In the genomic region with DNA sequence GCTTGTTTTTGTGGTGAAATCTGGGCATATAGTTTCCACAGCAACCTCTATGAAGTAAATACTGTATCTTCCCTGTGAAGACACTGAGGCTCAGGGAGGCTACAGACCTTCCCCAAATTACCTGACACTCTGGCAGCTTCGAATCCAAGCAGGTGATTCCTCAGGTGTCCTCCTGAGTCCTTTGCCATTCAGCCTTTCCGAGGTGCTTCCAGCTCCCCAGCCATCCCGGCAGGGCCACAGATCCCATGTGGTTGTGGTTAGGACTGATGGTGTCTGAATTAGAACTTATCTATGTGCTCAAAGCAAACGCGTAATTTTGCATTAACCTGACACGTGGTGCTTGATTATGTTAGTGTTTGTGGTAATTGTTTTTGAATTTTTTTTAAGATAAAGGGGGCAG, we compare ENCODE assay signal across 30 cellular contexts.
"Had no signal": no experiment of that assay in that cellular context is flagged by ENCODE, and none has a peak within 500 bp of the region (broad histone marks: within the 10 kb centered on the region; RNA-seq: fewer than 3 reads in every experiment).

No MANE protein-coding gene starts in this region.

- H3K27ac Mint-ChIP-seq: activated CD4-positive, alpha-beta memory T cell treated with anti-CD3 and anti-CD28 coated beads, Interleukin-2, amount 10 ng/mL, durations not matched to agents 7 days and 5 days; activated naive CD4-positive, alpha-beta T cell treated with anti-CD3 and anti-CD28 coated beads, Interleukin-2, amount 50 U/mL, for 24 hours; activated T-cell treated with anti-CD3 and anti-CD28 coated beads, Interleukin-2, amount 50 U/mL, for 72 hours; activated T-helper 17 cell treated with anti-CD3 and anti-CD28 coated beads, Interleukin-2, amount 50 U/mL, for 72 hours had no signal

- H3K27ac ChIP-seq: brain microvascular endothelial cell, KMS-11, Peyer's patch, SJSA1, WERI-Rb-1 had no signal

- H3K4me1 Mint-ChIP-seq: activated CD4-positive, alpha-beta memory T cell treated with anti-CD3 and anti-CD28 coated beads, Interleukin-2, amount 10 ng/mL, durations not matched to agents 7 days and 5 days; activated naive CD4-positive, alpha-beta T cell treated with anti-CD3 and anti-CD28 coated beads, Interleukin-2, amount 50 U/mL, for 24 hours; activated T-helper 17 cell treated with anti-CD3 and anti-CD28 coated beads, Interleukin-2, amount 50 U/mL, for 72 hours; central memory CD8-positive, alpha-beta T cell had no signal

- H3K4me3 ChIP-seq: Peyer's patch, SJSA1 had no signal

- H3K36me3 ChIP-seq: brain microvascular endothelial cell, Peyer's patch, SJSA1, WERI-Rb-1 had no signal

- ATAC-seq: activated T-cell treated with anti-CD3 and anti-CD28 coated beads, Interleukin-2, amount 50 U/mL, for 72 hours; activated T-helper 17 cell treated with anti-CD3 and anti-CD28 coated beads, Interleukin-2, amount 50 U/mL, for 72 hours; PC-3 had no signal

- H3K9ac ChIP-seq: KMS-11 had no signal

- DNase-seq: activated CD4-positive, alpha-beta memory T cell treated with anti-CD3 and anti-CD28 coated beads, Interleukin-2, amount 10 ng/mL, durations not matched to agents 7 days and 5 days; activated CD4-positive, alpha-beta T cell treated with anti-CD3 and anti-CD28 coated beads for 1 hour; activated CD4-positive, alpha-beta T cell treated with anti-CD3 and anti-CD28 coated beads for 48 hours; activated CD4-positive, CD25-positive, alpha-beta regulatory T cell; activated T-cell treated with anti-CD3 and anti-CD28 coated beads, Interleukin-2, amount 50 U/mL, for 1 hour; activated T-cell treated with anti-CD3 and anti-CD28 coated beads, Interleukin-2, amount 50 U/mL, for 72 hours; anterior cingulate cortex; brain microvascular endothelial cell; MM.1S; NCI-H1105; NCI-H1417 treated with DMSO at 0.1 percent for 48 hours; NCI-H187 treated with DMSO at 0.1 percent for 48 hours; NCI-H2081; NCI-H2171 treated with DMSO at 0.1 percent for 48 hours; NCI-H2227 treated with DMSO at 0.1 percent for 48 hours; NCI-H446; NCI-H510A treated with DMSO at 0.1 percent for 48 hours; NCI-H526 treated with DMSO at 0.1 percent for 48 hours; NK-92 treated with Interleukin-12 subunit alpha and Interleukin-12 subunit beta, amount 100 ng/mL, for 24 hours; PC-3; RPMI8226; SHP77 treated with DMSO at 0.1 percent for 48 hours; T1000; WERI-Rb-1 had no signal

- H3K36me3 Mint-ChIP-seq: activated naive CD4-positive, alpha-beta T cell treated with anti-CD3 and anti-CD28 coated beads, Interleukin-2, amount 50 U/mL, for 24 hours had no signal

- H3K9me3 Mint-ChIP-seq: activated CD4-positive, alpha-beta memory T cell treated with anti-CD3 and anti-CD28 coated beads, Interleukin-2, amount 10 ng/mL, durations not matched to agents 7 days and 5 days; activated naive CD4-positive, alpha-beta T cell treated with anti-CD3 and anti-CD28 coated beads, Interleukin-2, amount 50 U/mL, for 24 hours; activated T-cell treated with anti-CD3 and anti-CD28 coated beads, Interleukin-2, amount 50 U/mL, for 72 hours; activated T-helper 17 cell treated with anti-CD3 and anti-CD28 coated beads, Interleukin-2, amount 50 U/mL, for 72 hours; central memory CD8-positive, alpha-beta T cell had no signal

- H3K4me2 ChIP-seq: KMS-11 had no signal

- H3K4me3 Mint-ChIP-seq: activated CD4-positive, alpha-beta memory T cell treated with anti-CD3 and anti-CD28 coated beads, Interleukin-2, amount 10 ng/mL, durations not matched to agents 7 days and 5 days; activated naive CD4-positive, alpha-beta T cell treated with anti-CD3 and anti-CD28 coated beads, Interleukin-2, amount 50 U/mL, for 24 hours; activated T-cell treated with anti-CD3 and anti-CD28 coated beads, Interleukin-2, amount 50 U/mL, for 72 hours; activated T-helper 17 cell treated with anti-CD3 and anti-CD28 coated beads, Interleukin-2, amount 50 U/mL, for 72 hours; central memory CD8-positive, alpha-beta T cell had no signal

- H3K27me3 Mint-ChIP-seq: activated CD4-positive, alpha-beta memory T cell treated with anti-CD3 and anti-CD28 coated beads, Interleukin-2, amount 10 ng/mL, durations not matched to agents 7 days and 5 days had no signal

- H3K4me1 ChIP-seq: Peyer's patch, SJSA1 had no signal

- H3K9me3 ChIP-seq: Peyer's patch, SJSA1 had no signal

- H3K27me3 ChIP-seq: brain microvascular endothelial cell, Peyer's patch, SJSA1 had no signal
